ENCODE assay signal across 33 cellular contexts in the genomic region with DNA sequence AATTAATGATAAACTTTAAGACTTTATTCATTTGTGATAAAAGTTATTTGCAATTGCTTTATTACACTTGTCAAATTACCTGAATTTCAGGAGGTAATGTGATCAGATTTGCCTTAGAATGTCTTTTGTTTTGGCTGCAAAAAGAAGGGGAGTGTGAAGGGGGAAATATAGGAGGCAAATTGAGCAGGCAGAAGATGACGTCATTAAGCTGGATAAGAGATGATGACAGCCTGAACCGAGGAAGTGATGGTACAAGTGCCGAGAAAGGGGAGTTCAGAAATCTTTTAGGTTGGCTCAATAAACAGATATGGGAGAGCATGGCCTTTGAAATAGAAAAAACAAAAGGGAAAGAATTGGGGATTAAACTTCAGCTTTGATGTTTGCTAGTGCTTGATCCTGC.
"Had no signal": no experiment of that assay in that cellular context is flagged by ENCODE, and none has a peak within 500 bp of the region (broad histone marks: within the 10 kb centered on the region; RNA-seq: fewer than 3 reads in every experiment).

No MANE protein-coding gene starts in this region.

- H3K4me3 ChIP-seq: adrenal gland, body of pancreas, breast epithelium had no signal

- FAIRE-seq: astrocyte, TTC549 had no signal

- H3K4me1 ChIP-seq: breast epithelium had no signal

- H3K9me3 ChIP-seq: adrenal gland, body of pancreas, breast epithelium had no signal

- H3K27me3 ChIP-seq: adrenal gland, body of pancreas, brain microvascular endothelial cell, breast epithelium had no signal

- H3K27ac ChIP-seq: adrenal gland, brain microvascular endothelial cell, breast epithelium, VCaP had no signal

- DNase-seq: activated B cell treated with CpG ODN at 0.5 μM for 24 hours; activated CD4-positive, alpha-beta memory T cell treated with anti-CD3 and anti-CD28 coated beads for 36 hours; activated CD4-positive, alpha-beta T cell treated with anti-CD3 and anti-CD28 coated beads for 4 hours; activated CD4-positive, alpha-beta T cell treated with anti-CD3 and anti-CD28 coated beads, Interleukin-2, amount 10 ng/mL, durations not matched to agents 24 days and 14 days; activated CD4-positive, alpha-beta T cell treated with anti-CD3 and anti-CD28 coated beads, Interleukin-2, amount 50 U/mL, for 1 hour; activated CD4-positive, alpha-beta T cell treated with anti-CD3 and anti-CD28 coated beads, Interleukin-2, amount 50 U/mL, for 4 hours; activated CD4-positive, CD25-positive, alpha-beta regulatory T cell treated with anti-CD3 and anti-CD28 coated beads, Interleukin-2, amount 50 U/mL, for 72 hours; activated CD8-positive, alpha-beta memory T cell treated with anti-CD3 and anti-CD28 coated beads, Interleukin-2, amount 50 U/mL, for 4 hours; activated CD8-positive, alpha-beta T cell treated with anti-CD3 and anti-CD28 coated beads for 36 hours; activated effector memory CD4-positive, alpha-beta T cell treated with anti-CD3 and anti-CD28 coated beads, Interleukin-2, amount 50 U/mL, for 16 hours; activated gamma-delta T cell treated with Interleukin-2 at 50 U/mL for 16 hours; activated naive CD4-positive, alpha-beta T cell; activated naive CD4-positive, alpha-beta T cell treated with anti-CD3 and anti-CD28 coated beads for 36 hours; activated naive CD4-positive, alpha-beta T cell treated with anti-CD3 and anti-CD28 coated beads, Interleukin-2, amount 50 U/mL, for 16 hours; activated naive CD8-positive, alpha-beta T cell treated with anti-CD3 and anti-CD28 coated beads for 36 hours; activated T-cell treated with anti-CD3 and anti-CD28 coated beads for 4 hours; activated T-cell treated with anti-CD3 and anti-CD28 coated beads, Interleukin-2, amount 50 U/mL, for 1 hour; activated T-cell treated with anti-CD3 and anti-CD28 coated beads, Interleukin-2, amount 50 U/mL, for 4 hours; activated T-cell treated with anti-CD3 and anti-CD28 coated beads, Interleukin-2, amount 50 U/mL, for 72 hours; adrenal gland; amniotic stem cell; aorta; body of pancreas; brain microvascular endothelial cell; central memory CD4-positive, alpha-beta T cell; T-helper 2 cell; T-helper 9 cell had no signal

- ATAC-seq: activated CD8-positive, alpha-beta T cell treated with anti-CD3 and anti-CD28 coated beads for 36 hours; activated naive CD4-positive, alpha-beta T cell treated with anti-CD3 and anti-CD28 coated beads, Interleukin-2, amount 50 U/mL, for 72 hours; activated T-cell treated with anti-CD3 and anti-CD28 coated beads, Interleukin-2, amount 50 U/mL, for 4 hours; activated T-cell treated with anti-CD3 and anti-CD28 coated beads, Interleukin-2, amount 50 U/mL, for 72 hours; activated T-helper 17 cell treated with anti-CD3 and anti-CD28 coated beads, Interleukin-2, amount 50 U/mL, for 72 hours; body of pancreas had no signal

- H3K36me3 ChIP-seq: adrenal gland, brain microvascular endothelial cell, breast epithelium had no signal
